Comparison of ENCODE assay signal across 1 cellular context in the genomic region with DNA sequence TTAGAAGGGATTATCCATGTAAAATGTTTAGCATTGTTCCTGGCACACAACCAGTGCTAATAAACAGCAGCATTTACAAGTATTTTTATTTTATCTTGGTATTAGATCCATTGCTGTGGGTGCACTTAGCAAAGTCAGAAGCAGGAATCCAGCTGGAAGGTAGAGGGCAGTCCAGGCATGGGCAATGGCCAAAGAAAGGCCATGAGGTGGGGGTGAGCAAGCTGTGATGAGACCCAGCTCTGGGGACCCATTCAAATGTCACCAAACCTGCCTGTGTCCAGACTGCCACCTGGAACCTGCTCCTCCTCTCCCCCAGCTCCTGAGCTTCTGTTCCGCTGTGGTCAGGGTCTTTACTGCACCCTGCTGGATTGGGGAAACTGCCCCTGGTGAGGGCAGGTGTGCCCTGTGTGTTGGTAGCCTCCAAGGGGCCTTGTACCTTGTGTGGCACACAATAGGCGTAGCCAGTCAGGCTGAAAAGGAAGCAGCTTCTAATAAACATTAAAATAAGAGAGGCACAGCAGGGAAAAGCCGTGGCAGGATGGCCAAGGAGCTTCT.
TF ChIP-seq lines count a peak whose summit lies in the region.

No MANE protein-coding gene starts in this region.

TF ChIP-seq in GM23338, 12 proteins besides CTCF, POLR2A, EP300 and RAD21:
- TF ChIP-seq, protein P1, sequence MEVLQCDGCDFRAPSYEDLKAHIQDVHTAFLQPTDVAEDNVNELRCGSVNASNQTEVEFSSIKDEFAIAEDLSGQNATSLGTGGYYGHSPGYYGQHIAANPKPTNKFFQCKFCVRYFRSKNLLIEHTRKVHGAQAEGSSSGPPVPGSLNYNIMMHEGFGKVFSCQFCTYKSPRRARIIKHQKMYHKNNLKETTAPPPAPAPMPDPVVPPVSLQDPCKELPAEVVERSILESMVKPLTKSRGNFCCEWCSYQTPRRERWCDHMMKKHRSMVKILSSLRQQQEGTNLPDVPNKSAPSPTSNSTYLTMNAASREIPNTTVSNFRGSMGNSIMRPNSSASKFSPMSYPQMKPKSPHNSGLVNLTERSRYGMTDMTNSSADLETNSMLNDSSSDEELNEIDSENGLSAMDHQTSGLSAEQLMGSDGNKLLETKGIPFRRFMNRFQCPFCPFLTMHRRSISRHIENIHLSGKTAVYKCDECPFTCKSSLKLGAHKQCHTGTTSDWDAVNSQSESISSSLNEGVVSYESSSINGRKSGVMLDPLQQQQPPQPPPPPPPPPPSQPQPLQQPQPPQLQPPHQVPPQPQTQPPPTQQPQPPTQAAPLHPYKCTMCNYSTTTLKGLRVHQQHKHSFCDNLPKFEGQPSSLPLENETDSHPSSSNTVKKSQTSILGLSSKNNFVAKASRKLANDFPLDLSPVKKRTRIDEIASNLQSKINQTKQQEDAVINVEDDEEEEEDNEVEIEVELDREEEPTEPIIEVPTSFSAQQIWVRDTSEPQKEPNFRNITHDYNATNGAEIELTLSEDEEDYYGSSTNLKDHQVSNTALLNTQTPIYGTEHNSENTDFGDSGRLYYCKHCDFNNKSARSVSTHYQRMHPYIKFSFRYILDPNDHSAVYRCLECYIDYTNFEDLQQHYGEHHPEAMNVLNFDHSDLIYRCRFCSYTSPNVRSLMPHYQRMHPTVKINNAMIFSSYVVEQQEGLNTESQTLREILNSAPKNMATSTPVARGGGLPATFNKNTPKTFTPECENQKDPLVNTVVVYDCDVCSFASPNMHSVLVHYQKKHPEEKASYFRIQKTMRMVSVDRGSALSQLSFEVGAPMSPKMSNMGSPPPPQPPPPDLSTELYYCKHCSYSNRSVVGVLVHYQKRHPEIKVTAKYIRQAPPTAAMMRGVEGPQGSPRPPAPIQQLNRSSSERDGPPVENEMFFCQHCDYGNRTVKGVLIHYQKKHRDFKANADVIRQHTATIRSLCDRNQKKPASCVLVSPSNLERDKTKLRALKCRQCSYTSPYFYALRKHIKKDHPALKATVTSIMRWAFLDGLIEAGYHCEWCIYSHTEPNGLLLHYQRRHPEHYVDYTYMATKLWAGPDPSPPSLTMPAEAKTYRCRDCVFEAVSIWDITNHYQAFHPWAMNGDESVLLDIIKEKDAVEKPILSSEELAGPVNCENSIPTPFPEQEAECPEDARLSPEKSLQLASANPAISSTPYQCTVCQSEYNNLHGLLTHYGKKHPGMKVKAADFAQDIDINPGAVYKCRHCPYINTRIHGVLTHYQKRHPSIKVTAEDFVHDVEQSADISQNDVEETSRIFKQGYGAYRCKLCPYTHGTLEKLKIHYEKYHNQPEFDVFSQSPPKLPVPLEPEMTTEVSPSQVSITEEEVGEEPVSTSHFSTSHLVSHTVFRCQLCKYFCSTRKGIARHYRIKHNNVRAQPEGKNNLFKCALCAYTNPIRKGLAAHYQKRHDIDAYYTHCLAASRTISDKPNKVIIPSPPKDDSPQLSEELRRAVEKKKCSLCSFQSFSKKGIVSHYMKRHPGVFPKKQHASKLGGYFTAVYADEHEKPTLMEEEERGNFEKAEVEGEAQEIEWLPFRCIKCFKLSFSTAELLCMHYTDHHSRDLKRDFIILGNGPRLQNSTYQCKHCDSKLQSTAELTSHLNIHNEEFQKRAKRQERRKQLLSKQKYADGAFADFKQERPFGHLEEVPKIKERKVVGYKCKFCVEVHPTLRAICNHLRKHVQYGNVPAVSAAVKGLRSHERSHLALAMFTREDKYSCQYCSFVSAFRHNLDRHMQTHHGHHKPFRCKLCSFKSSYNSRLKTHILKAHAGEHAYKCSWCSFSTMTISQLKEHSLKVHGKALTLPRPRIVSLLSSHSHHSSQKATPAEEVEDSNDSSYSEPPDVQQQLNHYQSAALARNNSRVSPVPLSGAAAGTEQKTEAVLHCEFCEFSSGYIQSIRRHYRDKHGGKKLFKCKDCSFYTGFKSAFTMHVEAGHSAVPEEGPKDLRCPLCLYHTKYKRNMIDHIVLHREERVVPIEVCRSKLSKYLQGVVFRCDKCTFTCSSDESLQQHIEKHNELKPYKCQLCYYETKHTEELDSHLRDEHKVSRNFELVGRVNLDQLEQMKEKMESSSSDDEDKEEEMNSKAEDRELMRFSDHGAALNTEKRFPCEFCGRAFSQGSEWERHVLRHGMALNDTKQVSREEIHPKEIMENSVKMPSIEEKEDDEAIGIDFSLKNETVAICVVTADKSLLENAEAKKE (CRISPR knock-in tag; IDR thresholded peaks at IDR 0.05) = no peak
- no peak for TF ChIP-seq EZH2 (IDR thresholded peaks at IDR 0.05; ENCODE audit: low read depth, unreplicated experiment)
- no peak for TF ChIP-seq POLR2AphosphoS5 (IDR thresholded peaks at IDR 0.05; ENCODE audit: low read depth)
- no peak for TF ChIP-seq ZNF114 (CRISPR knock-in tag; IDR thresholded peaks at IDR 0.05)
- no peak for TF ChIP-seq JUNB (IDR thresholded peaks at IDR 0.05; ENCODE audit: unreplicated experiment)
- no peak for TF ChIP-seq STAT1 (IDR thresholded peaks at IDR 0.05; ENCODE audit: unreplicated experiment)
- TF ChIP-seq, protein P2, sequence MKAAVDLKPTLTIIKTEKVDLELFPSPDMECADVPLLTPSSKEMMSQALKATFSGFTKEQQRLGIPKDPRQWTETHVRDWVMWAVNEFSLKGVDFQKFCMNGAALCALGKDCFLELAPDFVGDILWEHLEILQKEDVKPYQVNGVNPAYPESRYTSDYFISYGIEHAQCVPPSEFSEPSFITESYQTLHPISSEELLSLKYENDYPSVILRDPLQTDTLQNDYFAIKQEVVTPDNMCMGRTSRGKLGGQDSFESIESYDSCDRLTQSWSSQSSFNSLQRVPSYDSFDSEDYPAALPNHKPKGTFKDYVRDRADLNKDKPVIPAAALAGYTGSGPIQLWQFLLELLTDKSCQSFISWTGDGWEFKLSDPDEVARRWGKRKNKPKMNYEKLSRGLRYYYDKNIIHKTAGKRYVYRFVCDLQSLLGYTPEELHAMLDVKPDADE (IDR thresholded peaks at IDR 0.05) = no peak
- TF ChIP-seq CREB1 (CRISPR knock-in tag; IDR thresholded peaks at IDR 0.05; ENCODE audit: low read depth) = no peak
- no peak for TF ChIP-seq EZH2phosphoT487 (IDR thresholded peaks at IDR 0.05; ENCODE audit: unreplicated experiment)
- TF ChIP-seq ZNF331 (CRISPR knock-in tag; IDR thresholded peaks at IDR 0.05; ENCODE audit: low read depth) = no peak
- TF ChIP-seq NANOG (IDR thresholded peaks at IDR 0.05; ENCODE audit: borderline replicate concordance) = no peak
- TF ChIP-seq, protein P3, sequence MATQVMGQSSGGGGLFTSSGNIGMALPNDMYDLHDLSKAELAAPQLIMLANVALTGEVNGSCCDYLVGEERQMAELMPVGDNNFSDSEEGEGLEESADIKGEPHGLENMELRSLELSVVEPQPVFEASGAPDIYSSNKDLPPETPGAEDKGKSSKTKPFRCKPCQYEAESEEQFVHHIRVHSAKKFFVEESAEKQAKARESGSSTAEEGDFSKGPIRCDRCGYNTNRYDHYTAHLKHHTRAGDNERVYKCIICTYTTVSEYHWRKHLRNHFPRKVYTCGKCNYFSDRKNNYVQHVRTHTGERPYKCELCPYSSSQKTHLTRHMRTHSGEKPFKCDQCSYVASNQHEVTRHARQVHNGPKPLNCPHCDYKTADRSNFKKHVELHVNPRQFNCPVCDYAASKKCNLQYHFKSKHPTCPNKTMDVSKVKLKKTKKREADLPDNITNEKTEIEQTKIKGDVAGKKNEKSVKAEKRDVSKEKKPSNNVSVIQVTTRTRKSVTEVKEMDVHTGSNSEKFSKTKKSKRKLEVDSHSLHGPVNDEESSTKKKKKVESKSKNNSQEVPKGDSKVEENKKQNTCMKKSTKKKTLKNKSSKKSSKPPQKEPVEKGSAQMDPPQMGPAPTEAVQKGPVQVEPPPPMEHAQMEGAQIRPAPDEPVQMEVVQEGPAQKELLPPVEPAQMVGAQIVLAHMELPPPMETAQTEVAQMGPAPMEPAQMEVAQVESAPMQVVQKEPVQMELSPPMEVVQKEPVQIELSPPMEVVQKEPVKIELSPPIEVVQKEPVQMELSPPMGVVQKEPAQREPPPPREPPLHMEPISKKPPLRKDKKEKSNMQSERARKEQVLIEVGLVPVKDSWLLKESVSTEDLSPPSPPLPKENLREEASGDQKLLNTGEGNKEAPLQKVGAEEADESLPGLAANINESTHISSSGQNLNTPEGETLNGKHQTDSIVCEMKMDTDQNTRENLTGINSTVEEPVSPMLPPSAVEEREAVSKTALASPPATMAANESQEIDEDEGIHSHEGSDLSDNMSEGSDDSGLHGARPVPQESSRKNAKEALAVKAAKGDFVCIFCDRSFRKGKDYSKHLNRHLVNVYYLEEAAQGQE (IDR thresholded peaks at IDR 0.05; ENCODE audit: unreplicated experiment) = no peak
